Comparison of ENCODE assay signal across 10 cellular contexts in the genomic region with DNA sequence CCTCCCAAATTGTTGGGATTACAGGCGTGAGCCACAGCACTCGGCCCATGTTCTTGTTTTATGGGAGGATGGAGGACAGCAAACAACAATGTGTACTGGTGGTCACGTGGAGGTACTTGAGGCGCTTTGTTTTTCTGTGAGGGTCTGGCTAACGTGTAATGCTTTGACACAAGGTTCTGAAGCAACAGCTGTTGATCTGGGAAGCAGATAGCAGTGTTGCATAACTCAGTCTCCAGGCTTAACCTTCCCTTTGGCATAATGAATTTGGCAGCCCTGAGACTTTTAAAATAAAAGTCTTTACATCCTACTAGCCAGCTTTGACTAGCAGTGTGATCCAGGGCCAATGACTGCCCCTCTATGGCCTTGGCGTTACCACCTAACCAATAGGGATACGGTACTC. TPM values are rescaled to one million over a fixed set of nuclear protein-coding genes. Genes with fewer than 3 reads are reported as not detected.
DNase-seq lines count a peak whose midpoint lies in the region; ATAC-seq and TF ChIP-seq lines count a peak whose summit lies in the region.
"Had no signal": no experiment of that assay in that cellular context is flagged by ENCODE, and none has a peak within 500 bp of the region (broad histone marks: within the 10 kb centered on the region; RNA-seq: fewer than 3 reads in every experiment).

No MANE protein-coding gene starts in this region.

- H3K4me3 Mint-ChIP-seq in MCF 10A (ENCODE audit: unreplicated experiment): no peak overlapping the region
- peak overlapping the region; percentile 100 for H3K4me3 Mint-ChIP-seq in WTC11

- H3K4me3 ChIP-seq in breast epithelium: no peak overlapping the region
- peak overlapping the region in 1 of 2 donors; percentile 87 for H3K4me3 ChIP-seq in left lung
- peak overlapping the region in 1 of 4 donors; percentile 95 for H3K4me3 ChIP-seq in transverse colon

- H3K4me1 ChIP-seq in breast epithelium (no peaks in the 10 kb centered on the region), left lung (peaks cover 8 to 47% of the 10 kb centered on the region in 2 donors), transverse colon (peaks cover 15 to 40% (median 20%) of the 10 kb centered on the region in 4 donors)

- peaks cover 30% of the 10 kb centered on the region for H3K4me1 Mint-ChIP-seq in MCF 10A (ENCODE audit: insufficient read depth, unreplicated experiment)
- peaks cover 29% of the 10 kb centered on the region for H3K4me1 Mint-ChIP-seq in WTC11

- in situ Hi-C loops in transverse colon (cut with MboI; ENCODE audit: low pct_ligation_motif_present in 1 of 4, low pct_unique_long_range_greater_than_20kb in 1 of 4, low sequenced_read_pairs in 3 of 4): no loop called here

- DNase-seq in breast epithelium (ENCODE audit: low spot score in 2 of 2): no peak
- no peak for DNase-seq in MCF 10A (ENCODE audit: unreplicated experiment)
- DNase-seq in WTC11 (ENCODE audit: low spot score): no peak
- DNase-seq in left lung: peak in 1 of 2 donors; percentile 41
- DNase-seq in transverse colon: no peak
- no peak for DNase-seq in NCI-H2107 treated with DMSO at 0.1 percent for 48 hours (lab: John Stamatoyannopoulos, UW; ENCODE audit: unreplicated experiment)
- DNase-seq: HFFc6, NCI-H774 had no signal

- H3K9me3 ChIP-seq in breast epithelium: no peaks in the 10 kb centered on the region
- H3K9me3 ChIP-seq in left lung: no peaks in the 10 kb centered on the region
- H3K9me3 ChIP-seq in transverse colon: no peaks in the 10 kb centered on the region

- H3K36me3 Mint-ChIP-seq in MCF 10A (ENCODE audit: insufficient read depth, unreplicated experiment): peaks cover 18% of the 10 kb centered on the region
- H3K36me3 Mint-ChIP-seq in WTC11: peaks cover 12% of the 10 kb centered on the region

- TF ChIP-seq EP300 in transverse colon (IDR thresholded peaks at IDR 0.05; ENCODE audit: low read depth): no peak

- POLR2A ChIA-PET in MCF 10A (lab: Yijun Ruan, JAX): interaction anchor here (0.8 to 3.1 kb wide), 10 partner anchors 9 to 130 kb away, joined by 4 to 25 read pairs (median 6); partner anchors contain the start of genes FIZ1, U2AF2, ZNF524 and ZNF581
- POLR2A ChIA-PET in WTC11 (lab: Charles Lee): no interaction called here

- H3K27ac ChIP-seq in breast epithelium: peak overlapping the region; percentile 75 to 100
- peak overlapping the region; percentile 84 to 95 for H3K27ac ChIP-seq in left lung
- peak overlapping the region; percentile 87 to 99 (median 97) for H3K27ac ChIP-seq in transverse colon

- no peaks in the 10 kb centered on the region for H3K9me3 Mint-ChIP-seq in MCF 10A (ENCODE audit: unreplicated experiment)
- H3K9me3 Mint-ChIP-seq in WTC11: peaks cover under 1% of the 10 kb centered on the region
- H3K9me3 Mint-ChIP-seq: HFFc6 had no signal

- ATAC-seq in WTC11: no peak
- ATAC-seq in left lung: no peak
- no peak for ATAC-seq in HG02642 (IDR thresholded peaks at IDR 0.05; ENCODE audit: poor library complexity, unreplicated experiment)
- no peak for ATAC-seq in GM21447 (IDR thresholded peaks at IDR 0.05; ENCODE audit: unreplicated experiment)

- no peaks in the 10 kb centered on the region for H3K36me3 ChIP-seq in breast epithelium
- H3K36me3 ChIP-seq in left lung: no peaks in the 10 kb centered on the region
- no peaks in the 10 kb centered on the region for H3K36me3 ChIP-seq in transverse colon

- H3K27me3 ChIP-seq in breast epithelium: no peaks in the 10 kb centered on the region
- no peaks in the 10 kb centered on the region for H3K27me3 ChIP-seq in left lung
- H3K27me3 ChIP-seq in transverse colon: no peaks in the 10 kb centered on the region

- H3K27ac Mint-ChIP-seq in MCF 10A (ENCODE audit: low read depth, unreplicated experiment) (no peak overlapping the region), WTC11 (no peak overlapping the region)

- no peak for TF ChIP-seq CTCF in breast epithelium (IDR thresholded peaks at IDR 0.05)
- TF ChIP-seq CTCF in MCF 10A (IDR thresholded peaks at IDR 0.05; ENCODE audit: unreplicated experiment): no peak
- no peak for TF ChIP-seq CTCF in WTC11 (IDR thresholded peaks at IDR 0.05)
- no peak for TF ChIP-seq CTCF in left lung (IDR thresholded peaks at IDR 0.05)
- TF ChIP-seq CTCF in transverse colon (IDR thresholded peaks at IDR 0.05): no peak

- TF ChIP-seq POLR2A in breast epithelium (IDR thresholded peaks at IDR 0.05) (no peak), transverse colon (IDR thresholded peaks at IDR 0.05) (no peak)

- intact Hi-C loops in breast epithelium (cut with DNase I; ENCODE audit: low total_unique reads): no loop called here
- intact Hi-C loops in MCF 10A (cut with micrococcal nuclease): loop anchor here (10.0 kb wide), 1 partner anchor 701 kb away; no protein-coding TSS in a partner anchor
- intact Hi-C loops in left lung (cut with DNase I): no loop called here
- intact Hi-C loops in transverse colon (cut with DNase I; ENCODE audit: low total_unique reads): loop anchor here (2.0 kb wide), 1 partner anchor 19 kb away; no protein-coding TSS in a partner anchor

- CTCF ChIA-PET in MCF 10A (lab: Yijun Ruan, JAX) (interaction anchor here (0.6 to 6.7 kb wide), 18 partner anchors 9 to 1526 kb away, joined by 3 to 122 read pairs (median 5); partner anchors contain the start of genes CCDC106, DNAAF3, U2AF2 and ZNF784), WTC11 (lab: Charles Lee) (interaction anchor here (1.5 to 3.9 kb wide), 9 partner anchors 9 to 167 kb away, joined by 5 to 55 read pairs (median 21); partner anchors contain the start of genes CCDC106, U2AF2, ZNF628 and ZNF784)

- H3K27me3 Mint-ChIP-seq in MCF 10A (ENCODE audit: insufficient read depth, unreplicated experiment): no peaks in the 10 kb centered on the region
- H3K27me3 Mint-ChIP-seq in WTC11 (ENCODE audit: low read depth): peaks cover 2% of the 10 kb centered on the region; the same call in 1 of the 2 replicates

- no TSS peak for BruUV-seq in MCF 10A (replicated peaks; lab: Mats Ljungman, UMichigan)

- 71 to 76% methylated on average over 4 to 7 of the region's 7 CpGs for WGBS in transverse colon (ENCODE audit: low coverage in 1 of 2), 2 donors

TF ChIP-seq in WTC11, 78 proteins besides CTCF, POLR2A, EP300 and RAD21 (continues in another document):
- no peak for TF ChIP-seq FOXP1 (CRISPR knock-in tag; IDR thresholded peaks at IDR 0.05; ENCODE audit: borderline replicate concordance)
- no peak for TF ChIP-seq JAZF1 (CRISPR knock-in tag; IDR thresholded peaks at IDR 0.05)
- TF ChIP-seq FOXK1 (CRISPR knock-in tag; IDR thresholded peaks at IDR 0.05): no peak
- no peak for TF ChIP-seq NFYB (CRISPR knock-in tag; conservative IDR thresholded peaks at IDR 0.05; ENCODE audit: low read depth)
- no peak for TF ChIP-seq ZNF281 (CRISPR knock-in tag; IDR thresholded peaks at IDR 0.05)
- TF ChIP-seq, protein P1, sequence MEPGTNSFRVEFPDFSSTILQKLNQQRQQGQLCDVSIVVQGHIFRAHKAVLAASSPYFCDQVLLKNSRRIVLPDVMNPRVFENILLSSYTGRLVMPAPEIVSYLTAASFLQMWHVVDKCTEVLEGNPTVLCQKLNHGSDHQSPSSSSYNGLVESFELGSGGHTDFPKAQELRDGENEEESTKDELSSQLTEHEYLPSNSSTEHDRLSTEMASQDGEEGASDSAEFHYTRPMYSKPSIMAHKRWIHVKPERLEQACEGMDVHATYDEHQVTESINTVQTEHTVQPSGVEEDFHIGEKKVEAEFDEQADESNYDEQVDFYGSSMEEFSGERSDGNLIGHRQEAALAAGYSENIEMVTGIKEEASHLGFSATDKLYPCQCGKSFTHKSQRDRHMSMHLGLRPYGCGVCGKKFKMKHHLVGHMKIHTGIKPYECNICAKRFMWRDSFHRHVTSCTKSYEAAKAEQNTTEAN (CRISPR knock-in tag; IDR thresholded peaks at IDR 0.05): no peak
- TF ChIP-seq HMGA2 (CRISPR knock-in tag; IDR thresholded peaks at IDR 0.05): no peak
- TF ChIP-seq NR2C2 (CRISPR knock-in tag; IDR thresholded peaks at IDR 0.05): no peak

RNA-seq across cellular contexts. Expression of gene ZNF580, which starts 6.9 kb away (rescaled TPM):
- 10 to 100 TPM; 21.0 to 24.3 (median 22.4) TPM for total RNA-seq in breast epithelium
- total RNA-seq in MCF 10A (2022): 38.9 and 44.9 TPM in 2 replicates
- 31.3 to 33.5 TPM (median 32.0 TPM) in 3 replicates for total RNA-seq in WTC11 (2021)
- 10 to 100 TPM; 33.8 to 34.7 TPM for total RNA-seq in left lung
- 100 to 1,000 TPM in 1 of 4 donors, 10 to 100 TPM in 3; 15.2 to 154 (median 25.7) TPM for total RNA-seq in transverse colon

RNA-seq across cellular contexts. Expression of gene ZNF784, which starts 9.5 kb away (rescaled TPM):
- total RNA-seq in breast epithelium (1 to 10 TPM; 2.6 to 6.7 (median 4.9) TPM), MCF 10A (2022) (2.7 and 3.1 TPM in 2 replicates), WTC11 (2021) (9.9 to 12.1 TPM (median 11.4 TPM) in 3 replicates), left lung (1 to 10 TPM; 6.0 to 8.0 TPM), transverse colon (10 to 100 TPM; 11.1 to 27.7 (median 14.5) TPM)

RNA-seq across cellular contexts. Expression of gene ZNF581, which starts 9.6 kb away (rescaled TPM):
- total RNA-seq in breast epithelium (10 to 100 TPM; 10.7 to 16.8 (median 16.7) TPM), MCF 10A (2022) (22.3 and 25.7 TPM in 2 replicates), WTC11 (2021) (94.6 to 100 TPM (median 99.5 TPM) in 3 replicates), left lung (10 to 100 TPM; 14.5 to 19.5 TPM), transverse colon (10 to 100 TPM in 2 of 4 donors, 1 to 10 TPM in 2; 4.1 to 19.7 (median 10.0) TPM)

RNA-seq across cellular contexts. Expression of gene CCDC106, which starts 14.1 kb away (rescaled TPM):
- total RNA-seq in breast epithelium (10 to 100 TPM in 2 of 3 donors, 1 to 10 TPM in 1; 7.9 to 10.5 (median 10.2) TPM), MCF 10A (2022) (2.3 and 2.5 TPM in 2 replicates), WTC11 (2021) (21.1 to 24.8 TPM (median 24.8 TPM) in 3 replicates), left lung (10 to 100 TPM in 1 of 2 donors, 1 to 10 TPM in 1; 9.7 to 15.1 TPM), transverse colon (10 to 100 TPM in 2 of 4 donors, 1 to 10 TPM in 2; 3.7 to 15.1 (median 8.4) TPM)

RNA-seq across cellular contexts. Expression of gene U2AF2, which starts 21.0 kb away (rescaled TPM):
- total RNA-seq in breast epithelium: 10 to 100 TPM; 82.5 to 93.4 (median 85.3) TPM
- 220 and 280 TPM in 2 replicates for total RNA-seq in MCF 10A (2022)
- total RNA-seq in WTC11 (2021): 249 to 302 TPM (median 249 TPM) in 3 replicates
- total RNA-seq in left lung: 100 to 1,000 TPM; 123 to 145 TPM
- 100 to 1,000 TPM; 112 to 185 (median 130) TPM for total RNA-seq in transverse colon

Comparison
In these comparisons a context has a peak if more than half of its experiments do, and no peak if none do; other contexts are left out.
1. intact Hi-C loops: an anchor here in MCF 10A (10.0 kb wide) and transverse colon (2.0 kb wide); none called in breast epithelium and left lung.